6 cellular contexts compared by ENCODE assay signal in genomic region chr11:79155237-79155636, GRCh38.
"Had no signal": no experiment of that assay in that cellular context is flagged by ENCODE, and none has a peak within 500 bp of the region (broad histone marks: within the 10 kb centered on the region; RNA-seq: fewer than 3 reads in every experiment).

No MANE protein-coding gene starts in this region.

- ATAC-seq: GM23338, HepG2 had no signal

- H3K9me3 Mint-ChIP-seq: GM23338, H9, IgD-negative memory B cell had no signal

- H3K27ac ChIP-seq: HL-60 had no signal

- H3K4me2 ChIP-seq: GM23338 had no signal

- H3K4me1 Mint-ChIP-seq: IgD-negative memory B cell had no signal

- H3K4me3 ChIP-seq: GM23338 had no signal

- H3K36me3 Mint-ChIP-seq: IgD-negative memory B cell had no signal

- H3K4me3 Mint-ChIP-seq: GM23338, H9, IgD-negative memory B cell had no signal

- H2AFZ ChIP-seq: GM23338 had no signal

- H3K27ac Mint-ChIP-seq: GM23338, H9 had no signal

- DNase-seq: H9, HCEC 1CT had no signal
